In genomic region chr10:34437897-34438296, GRCh38 we compare ENCODE assay signal across 20 cellular contexts.
DNase-seq lines count a peak whose midpoint lies in the region; ATAC-seq, FAIRE-seq and TF ChIP-seq lines count a peak whose summit lies in the region.
"Had no signal": no experiment of that assay in that cellular context is flagged by ENCODE, and none has a peak within 500 bp of the region (broad histone marks: within the 10 kb centered on the region; RNA-seq: fewer than 3 reads in every experiment).

No MANE protein-coding gene starts in this region.

- H3K27ac Mint-ChIP-seq in stimulated activated naive B cell treated with anti-CD40 and anti-IgM and Interleukin-4, amounts not matched to agents 10 μg/mL and 1 μg/mL and 100 μg/mL, for 72 hours = no peak overlapping the region
- H3K27ac Mint-ChIP-seq in activated T-cell treated with anti-CD3 and anti-CD28 coated beads, Interleukin-2, amount 50 U/mL, for 24 hours = no peak overlapping the region
- H3K27ac Mint-ChIP-seq: CD4-positive, alpha-beta T cell had no signal

- H3K9ac ChIP-seq in IMR-90 (ENCODE audit: low read depth, low read length) = no peak overlapping the region
- H3K9ac ChIP-seq in GM12878 (ENCODE audit: control insufficient read depth, insufficient read depth, low read length) = no peak overlapping the region

- H3K4me1 ChIP-seq in heart left ventricle (peaks cover 0 to 27% (median 16%) of the 10 kb centered on the region in 12 donors), IMR-90 (ENCODE audit: control insufficient read depth, insufficient read depth, low read length) (peaks cover 5% of the 10 kb centered on the region; the same call in 1 of the 2 replicates), GM12878 (ENCODE audit: control insufficient read depth, insufficient read depth, low read length) (no peaks in the 10 kb centered on the region), pancreas (no peaks in the 10 kb centered on the region)
- H3K4me1 ChIP-seq: Caco-2 had no signal

- H3K14ac ChIP-seq in IMR-90 (replicated peaks; ENCODE audit: low read depth, low read length) = no peak overlapping the region

- H4K91ac ChIP-seq in IMR-90 (ENCODE audit: insufficient read depth, low read depth, low read length) = no peak overlapping the region

- TF ChIP-seq CTCF in heart left ventricle (IDR thresholded peaks at IDR 0.05) (no peak), IMR-90 (conservative IDR thresholded peaks at IDR 0.05; ENCODE audit: low read depth, low read length) (no peak), GM12878 (IDR thresholded peaks at IDR 0.05 in 2 of 3, conservative IDR thresholded peaks at IDR 0.05 in 1 of 3; ENCODE audit: control insufficient read depth in 2 of 3, extremely low read depth in 1 of 3, insufficient read depth in 1 of 3, low read depth in 3 of 3, low read length in 3 of 3) (no peak), pancreas (IDR thresholded peaks at IDR 0.05) (no peak)

- H4K5ac ChIP-seq in IMR-90 (ENCODE audit: low read depth, low read length) = no peak overlapping the region

- H3K23ac ChIP-seq in IMR-90 (ENCODE audit: low read depth, low read length) = no peak overlapping the region

- peaks cover 8% of the 10 kb centered on the region for H3K9me1 ChIP-seq in IMR-90 (ENCODE audit: insufficient read depth, low read length)

- no peak overlapping the region for H3K18ac ChIP-seq in IMR-90 (ENCODE audit: low read depth, low read length)

- no peaks in the 10 kb centered on the region for H3K36me3 Mint-ChIP-seq in stimulated activated naive B cell treated with anti-CD40 and anti-IgM and Interleukin-4, amounts not matched to agents 10 μg/mL and 1 μg/mL and 100 μg/mL, for 72 hours
- no peaks in the 10 kb centered on the region for H3K36me3 Mint-ChIP-seq in activated T-cell treated with anti-CD3 and anti-CD28 coated beads, Interleukin-2, amount 50 U/mL, for 24 hours (ENCODE audit: low read depth)

- CTCF ChIA-PET in IMR-90 (lab: Yijun Ruan, JAX) (no interaction called here), GM12878 (lab: Yijun Ruan, JAX) (interaction anchor here (0.9 to 1.3 kb wide), 4 partner anchors 8 to 86 kb away, joined by 3 to 4 read pairs (median 4); no protein-coding TSS in a partner anchor)

- 48 to 59% (median 52%) methylated on average over 5 of the region's 5 CpGs for WGBS in heart left ventricle, 4 donors
- WGBS in IMR-90 (ENCODE audit: extremely low coverage in 2 of 2, insufficient read length in 1 of 2), 2 experiments = no CpG with 5 or more reads among the region's 5 CpGs
- 60% methylated on average over 5 of the region's 5 CpGs for WGBS in GM12878 (ENCODE audit: insufficient coverage, insufficient replicate concordance, low lambda C conversion rate, missing lambda C conversion rate)
- 31 to 35% methylated on average over 5 of the region's 5 CpGs for WGBS in pancreas, 2 donors

- TF ChIP-seq RAD21 in IMR-90 (IDR thresholded peaks at IDR 0.05; ENCODE audit: low read length) = no peak
- TF ChIP-seq RAD21 in GM12878 (IDR thresholded peaks at IDR 0.05; ENCODE audit: insufficient read depth, low read depth, low read length) = no peak

- FAIRE-seq in GM12878 (lab: Jason Lieb, UNC) = no peak
- FAIRE-seq in pancreas (lab: Jason Lieb, UNC) = no peak

- H3K27ac ChIP-seq in heart left ventricle = no peak overlapping the region
- H3K27ac ChIP-seq in IMR-90 (ENCODE audit: insufficient read depth, low read length) = no peak overlapping the region
- H3K27ac ChIP-seq in GM12878 (ENCODE audit: control insufficient read depth, insufficient read depth) = no peak overlapping the region
- H3K27ac ChIP-seq in pancreas = no peak overlapping the region
- H3K27ac ChIP-seq: HL-60 had no signal

- intact Hi-C loops in heart left ventricle (cut with DNase I) = no loop called here
- intact Hi-C loops in cardiac septum (cut with DNase I) = no loop called here
- intact Hi-C loops in IMR-90 (cut with micrococcal nuclease) = no loop called here
- intact Hi-C loops in GM12878 (cut with micrococcal nuclease; ENCODE audit: unreplicated experiment) = no loop called here
- intact Hi-C loops in pancreas (cut with DNase I) = no loop called here

- H3K4me3 Mint-ChIP-seq in stimulated activated naive B cell treated with anti-CD40 and anti-IgM and Interleukin-4, amounts not matched to agents 10 μg/mL and 1 μg/mL and 100 μg/mL, for 72 hours = no peak overlapping the region
- no peak overlapping the region for H3K4me3 Mint-ChIP-seq in activated T-cell treated with anti-CD3 and anti-CD28 coated beads, Interleukin-2, amount 50 U/mL, for 24 hours
- H3K4me3 Mint-ChIP-seq: CD4-positive, alpha-beta T cell; H9 had no signal

- H2BK120ac ChIP-seq in IMR-90 (ENCODE audit: low read depth, low read length) = no peak overlapping the region

- SMC1A ChIA-PET in GM12878 (lab: Charles Lee; ENCODE audit: uncharacterized antibody, unreplicated experiment) = interaction anchor here (1.0 to 2.1 kb wide), 6 partner anchors 8 to 54 kb away, joined by 3 to 8 read pairs (median 4); no protein-coding TSS in a partner anchor

- POLR2A ChIA-PET in IMR-90 (lab: Charles Lee; ENCODE audit: unreplicated experiment) (no interaction called here), GM12878 (lab: Charles Lee) (interaction anchor here (1.0 kb wide), 1 partner anchor 18 kb away, joined by 3 read pairs; no protein-coding TSS in a partner anchor)

- H4K8ac ChIP-seq in IMR-90 (ENCODE audit: low read depth in 2 of 2, low read length in 2 of 2) = no peak overlapping the region

- H3K9me3 Mint-ChIP-seq in stimulated activated naive B cell treated with anti-CD40 and anti-IgM and Interleukin-4, amounts not matched to agents 10 μg/mL and 1 μg/mL and 100 μg/mL, for 72 hours = no peaks in the 10 kb centered on the region
- H3K9me3 Mint-ChIP-seq in activated T-cell treated with anti-CD3 and anti-CD28 coated beads, Interleukin-2, amount 50 U/mL, for 24 hours = no peaks in the 10 kb centered on the region
- H3K9me3 Mint-ChIP-seq: CD4-positive, alpha-beta T cell; H9 had no signal

- H3K9me3 ChIP-seq in heart left ventricle (no peaks in the 10 kb centered on the region), IMR-90 (ENCODE audit: control insufficient read depth, insufficient read depth, low read length) (no peaks in the 10 kb centered on the region), GM12878 (replicated peaks; ENCODE audit: control insufficient read depth, insufficient read depth, low read length) (no peaks in the 10 kb centered on the region), pancreas (no peaks in the 10 kb centered on the region)
- H3K9me3 ChIP-seq: Caco-2, MG63 had no signal

- H3K4me3 ChIP-seq in heart left ventricle = no peak overlapping the region
- no peak overlapping the region for H3K4me3 ChIP-seq in IMR-90 (ENCODE audit: insufficient read depth, low read depth, low read length)
- H3K4me3 ChIP-seq in GM12878 = no peak overlapping the region
- H3K4me3 ChIP-seq in pancreas = no peak overlapping the region
- H3K4me3 ChIP-seq: MG63 had no signal

- H2AK9ac ChIP-seq in IMR-90 (replicated peaks; ENCODE audit: low read depth, low read length, poor library complexity) = no peak overlapping the region

- ATAC-seq in heart left ventricle (peak in 3 of 4 donors; percentile 31 to 43 (median 39)), IMR-90 (ENCODE audit: low read depth) (no peak), GM12878 (no peak), pancreas (peak; percentile 64 to 80 (median 78))
- no peak for ATAC-seq in stimulated activated naive B cell treated with anti-CD40 and anti-IgM and Interleukin-4, amounts not matched to agents 10 μg/mL and 1 μg/mL and 100 μg/mL, for 72 hours (replicated peaks)

- no peak overlapping the region for H3K56ac ChIP-seq in IMR-90 (ENCODE audit: extremely low read depth, insufficient read depth, low read length)

- RAD21 ChIA-PET in GM12878 (lab: Charles Lee; ENCODE audit: unreplicated experiment) = interaction anchor here (0.6 to 4.0 kb wide), 4 partner anchors 9 to 319 kb away, joined by 3 to 26 read pairs (median 10); no protein-coding TSS in a partner anchor

- DNase-seq in heart left ventricle = peak in 4 of 5 donors; percentile 24 to 39 (median 38)
- DNase-seq in cardiac septum (ENCODE audit: low spot score) = no peak
- no peak for DNase-seq in IMR-90
- DNase-seq in GM12878 (ENCODE audit: low read depth, low spot score) = no peak
- DNase-seq in pancreas = peak in 5 of 6 donors; percentile 20 to 61 (median 35)
- no peak for DNase-seq in stimulated activated naive B cell treated with anti-CD40 and anti-IgM and Interleukin-4, amounts not matched to agents 10 μg/mL and 1 μg/mL and 100 μg/mL, for 72 hours
- DNase-seq in iPS-NIHi11 (ENCODE audit: low spot score) = no peak
- DNase-seq in activated T-cell treated with anti-CD3 and anti-CD28 coated beads, Interleukin-2, amount 50 U/mL, for 24 hours = no peak
- DNase-seq: Caco-2; CD4-positive, alpha-beta T cell; H9; Kasumi-1; MG63; NCI-H1048; NCI-H146; NCI-H2029 treated with DMSO at 0.1 percent for 48 hours; NCI-H2171; NCI-H526; OCI-M1 had no signal

- H2BK5ac ChIP-seq in IMR-90 (ENCODE audit: low read depth, low read length, poor library complexity, severe bottlenecking) = no peak overlapping the region

- H4K20me1 ChIP-seq in IMR-90 (ENCODE audit: insufficient read depth, low read length) (0 out of 2 replicates have a peak, but pooled peaks cover 4% of the 10 kb centered on the region), GM12878 (ENCODE audit: control insufficient read depth, insufficient read depth) (no peaks in the 10 kb centered on the region)

- no peaks in the 10 kb centered on the region for H3K27me3 Mint-ChIP-seq in stimulated activated naive B cell treated with anti-CD40 and anti-IgM and Interleukin-4, amounts not matched to agents 10 μg/mL and 1 μg/mL and 100 μg/mL, for 72 hours
- no peaks in the 10 kb centered on the region for H3K27me3 Mint-ChIP-seq in activated T-cell treated with anti-CD3 and anti-CD28 coated beads, Interleukin-2, amount 50 U/mL, for 24 hours
- H3K27me3 Mint-ChIP-seq: CD4-positive, alpha-beta T cell had no signal

- no peak overlapping the region for H2BK20ac ChIP-seq in IMR-90 (ENCODE audit: low read depth, low read length)

- TF ChIP-seq POLR2A in heart left ventricle (IDR thresholded peaks at IDR 0.05) (no peak), IMR-90 (IDR thresholded peaks at IDR 0.05; ENCODE audit: low read depth, low read length) (no peak), GM12878 (IDR thresholded peaks at IDR 0.05; ENCODE audit: low read depth, low read length) (no peak)

- dilution Hi-C loops in IMR-90 (cut with HindIII; ENCODE audit: low sequenced_read_pairs, unreplicated experiment) = no loop called here

- H3K36me3 ChIP-seq in heart left ventricle (no peaks in the 10 kb centered on the region), IMR-90 (ENCODE audit: control insufficient read depth, insufficient read depth, low read length) (no peaks in the 10 kb centered on the region), GM12878 (ENCODE audit: control insufficient read depth in 2 of 2, insufficient read depth in 2 of 2, low read length in 1 of 2) (no peaks in the 10 kb centered on the region), pancreas (no peaks in the 10 kb centered on the region)
- H3K36me3 ChIP-seq: MG63 had no signal

- no peaks in the 10 kb centered on the region for H3K4me1 Mint-ChIP-seq in stimulated activated naive B cell treated with anti-CD40 and anti-IgM and Interleukin-4, amounts not matched to agents 10 μg/mL and 1 μg/mL and 100 μg/mL, for 72 hours
- H3K4me1 Mint-ChIP-seq in activated T-cell treated with anti-CD3 and anti-CD28 coated beads, Interleukin-2, amount 50 U/mL, for 24 hours (ENCODE audit: low read depth) = no peaks in the 10 kb centered on the region

- no peak overlapping the region for H3K4me2 ChIP-seq in IMR-90 (ENCODE audit: low read depth, low read length)
- H3K4me2 ChIP-seq in GM12878 (ENCODE audit: control insufficient read depth, insufficient read depth) = no peak overlapping the region

- no peak overlapping the region for H3K4ac ChIP-seq in IMR-90 (ENCODE audit: low read depth, low read length)

- peaks cover 2 to 3% of the 10 kb centered on the region in 2 experiments; a peak in 1 of 4 replicates for H3K79me1 ChIP-seq in IMR-90 (ENCODE audit: low read depth in 1 of 2, low read length in 2 of 2)

- BruUV-seq in IMR-90 (replicated peaks; lab: Mats Ljungman, UMichigan) (no TSS peak), GM12878 (replicated peaks; lab: Mats Ljungman, UMichigan) (no TSS peak)

- no peak for TF ChIP-seq EP300 in GM12878 (IDR thresholded peaks at IDR 0.05; ENCODE audit: borderline replicate concordance in 1 of 2, control insufficient read depth in 1 of 2, low read depth in 2 of 2, low read length in 2 of 2)

- H3K27me3 ChIP-seq in heart left ventricle = no peaks in the 10 kb centered on the region
- H3K27me3 ChIP-seq in IMR-90 (ENCODE audit: control insufficient read depth, insufficient read depth, low read length) = no peaks in the 10 kb centered on the region
- no peaks in the 10 kb centered on the region for H3K27me3 ChIP-seq in GM12878 (replicated peaks in 1 of 2; ENCODE audit: control insufficient read depth in 2 of 2, insufficient read depth in 2 of 2, low read length in 1 of 2)
- no peaks in the 10 kb centered on the region for H3K27me3 ChIP-seq in pancreas
- H3K27me3 ChIP-seq: MG63 had no signal

- peak overlapping the region; percentile 26 for H2AFZ ChIP-seq in IMR-90 (replicated peaks; ENCODE audit: low read length, poor library complexity)
- H2AFZ ChIP-seq in GM12878 (ENCODE audit: control insufficient read depth, low read depth, low read length) = no peak overlapping the region

- no peak overlapping the region for H2AK5ac ChIP-seq in IMR-90 (ENCODE audit: low read depth, low read length)

- H2BK15ac ChIP-seq in IMR-90 (ENCODE audit: low read depth, low read length) = no peak overlapping the region

- no peaks in the 10 kb centered on the region for H3K79me2 ChIP-seq in GM12878 (ENCODE audit: control insufficient read depth, insufficient read depth, low read length)

- in situ Hi-C loops in IMR-90 (cut with MboI; ENCODE audit: low sequenced_read_pairs) (no loop called here), GM12878 (cut with MboI) (no loop called here)

Comparison
In these comparisons a context has a peak if more than half of its experiments do, and no peak if none do; other contexts are left out.
1. DNase-seq: peak in heart left ventricle (4 of 5) and pancreas (5 of 6); none in cardiac septum (single experiment), IMR-90 (single experiment), GM12878 (single experiment), stimulated activated naive B cell treated with anti-CD40 and anti-IgM and Interleukin-4, amounts not matched to agents 10 μg/mL and 1 μg/mL and 100 μg/mL, for 72 hours (single experiment), iPS-NIHi11 (single experiment) and activated T-cell treated with anti-CD3 and anti-CD28 coated beads, Interleukin-2, amount 50 U/mL, for 24 hours (single experiment).
2. ATAC-seq: peak in heart left ventricle (3 of 4) and pancreas (4 of 4); none in IMR-90 (single experiment), GM12878 (single experiment) and stimulated activated naive B cell treated with anti-CD40 and anti-IgM and Interleukin-4, amounts not matched to agents 10 μg/mL and 1 μg/mL and 100 μg/mL, for 72 hours (0 of 2).